Comparison of ENCODE assay signal across 10 cellular contexts in the genomic region with DNA sequence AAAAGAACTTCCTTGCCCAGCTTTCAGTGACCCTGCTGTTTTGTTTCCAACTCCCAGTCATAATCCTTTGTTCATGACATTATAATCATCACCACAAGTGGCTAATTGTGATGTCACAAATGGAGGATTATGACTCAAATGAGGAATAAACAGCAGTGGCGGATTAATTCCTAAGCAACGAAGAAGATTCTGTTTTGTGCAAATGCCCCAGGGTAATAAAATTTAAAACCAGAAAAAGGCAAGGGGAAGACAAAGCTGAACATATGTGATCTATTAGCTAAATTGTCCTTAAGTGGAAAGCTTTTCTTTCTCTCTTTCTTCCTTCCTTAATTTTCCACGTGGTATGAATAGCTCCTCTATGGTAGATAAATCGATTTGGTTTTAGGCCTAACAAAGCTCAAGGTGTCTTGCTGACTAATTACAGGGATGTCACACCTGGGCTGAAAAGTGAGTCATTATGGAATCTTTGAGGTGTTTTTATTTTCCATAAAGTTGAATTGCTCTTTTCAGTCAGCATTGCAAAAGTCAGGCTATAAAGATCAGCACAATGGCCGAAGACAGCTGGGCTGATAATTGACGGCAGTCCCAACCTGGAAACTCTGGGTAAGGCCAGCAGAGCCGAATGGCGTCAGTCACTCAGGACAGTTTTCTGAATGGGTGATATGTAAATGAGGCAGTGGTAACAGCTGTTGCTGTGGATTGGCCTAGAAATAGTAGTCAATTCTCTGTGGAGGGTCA.
DNase-seq lines count a peak whose midpoint lies in the region; ATAC-seq, FAIRE-seq and TF ChIP-seq lines count a peak whose summit lies in the region.
"Had no signal": no experiment of that assay in that cellular context is flagged by ENCODE, and none has a peak within 500 bp of the region (broad histone marks: within the 10 kb centered on the region; RNA-seq: fewer than 3 reads in every experiment).

No MANE protein-coding gene starts in this region.

- H3K4me3 ChIP-seq in HepG2 (replicated peaks in 1 of 3; ENCODE audit: insufficient read depth in 1 of 3, low read depth in 2 of 3, low read length in 3 of 3) (no peak overlapping the region), right lobe of liver (no peak overlapping the region)
- H3K4me3 ChIP-seq: SJSA1 had no signal

- no peak overlapping the region for H3K4me2 ChIP-seq in HepG2 (ENCODE audit: low read depth, low read length)

- POLR2A ChIA-PET in HepG2 (lab: Yijun Ruan, JAX), result no interaction called here

- TF ChIP-seq CTCF in HepG2 (CRISPR knock-in tag; IDR thresholded peaks at IDR 0.05) (no peak), right lobe of liver (IDR thresholded peaks at IDR 0.05) (no peak)

- H3K9me3 ChIP-seq in HepG2 (ENCODE audit: low read length) (no peaks in the 10 kb centered on the region), right lobe of liver (no peaks in the 10 kb centered on the region)
- H3K9me3 ChIP-seq: SJSA1 had no signal

- in situ Hi-C loops in HepG2 (cut with HindIII; ENCODE audit: extremely low pct_ligation_motif_present, low pct_unique_long_range_greater_than_20kb), result no loop called here

- 88% methylated on average over 8 of the region's 8 CpGs for WGBS in HepG2 (ENCODE audit: low lambda C conversion rate)
- WGBS in right lobe of liver (ENCODE audit: insufficient coverage, low coverage, low lambda C conversion rate, missing lambda C conversion rate), result 91% methylated on average over 8 of the region's 8 CpGs

- H3K79me2 ChIP-seq in HepG2 (ENCODE audit: insufficient read depth, low read length), result peaks cover 15% of the 10 kb centered on the region

- no TSS peak for BruUV-seq in HepG2 (replicated peaks; lab: Mats Ljungman, UMichigan)

- TF ChIP-seq EP300 in HepG2 (IDR thresholded peaks at IDR 0.05; ENCODE audit: low read depth in 2 of 2, low read length in 2 of 2) (no peak), HepG2 (CRISPR knock-in tag; IDR thresholded peaks at IDR 0.05; ENCODE audit: borderline replicate concordance) (no peak)

- H3K27ac ChIP-seq in HepG2 (ENCODE audit: extremely low read length, insufficient read depth, low read length) (no peak overlapping the region), right lobe of liver (no peak overlapping the region)
- H3K27ac ChIP-seq: SJSA1 had no signal

- H4K20me1 ChIP-seq in HepG2 (ENCODE audit: insufficient read depth, low read length), result no peaks in the 10 kb centered on the region

- CTCF ChIA-PET in HepG2 (lab: Yijun Ruan, JAX; ENCODE audit: low intra/inter-chr PET ratio, low total read pairs), result no interaction called here

- H3K27me3 ChIP-seq in HepG2 (ENCODE audit: control insufficient read depth in 1 of 2, insufficient read depth in 2 of 2, low read length in 2 of 2) (no peaks in the 10 kb centered on the region), right lobe of liver (no peaks in the 10 kb centered on the region)
- H3K27me3 ChIP-seq: SJSA1 had no signal

- TF ChIP-seq RAD21 in HepG2 (CRISPR knock-in tag; IDR thresholded peaks at IDR 0.05), result no peak

- TF ChIP-seq POLR2A in HepG2 (IDR thresholded peaks at IDR 0.05; ENCODE audit: insufficient read depth in 1 of 2, low read depth in 2 of 2, low read length in 2 of 2) (no peak), right lobe of liver (IDR thresholded peaks at IDR 0.05) (no peak)

- no peak overlapping the region for H3K9ac ChIP-seq in HepG2 (ENCODE audit: insufficient read depth, low read depth, low read length)

- no peak overlapping the region for H2AFZ ChIP-seq in HepG2 (ENCODE audit: low read length)

- no peaks in the 10 kb centered on the region; a peak in 1 of 5 replicates for H3K36me3 ChIP-seq in HepG2 (replicated peaks in 1 of 2; ENCODE audit: control insufficient read depth in 1 of 2, insufficient read depth in 2 of 2, low read length in 2 of 2)
- no peaks in the 10 kb centered on the region for H3K36me3 ChIP-seq in right lobe of liver
- H3K36me3 ChIP-seq: SJSA1 had no signal

- no peak for ATAC-seq in HepG2
- ATAC-seq in right lobe of liver, result no peak
- ATAC-seq in GM21717 (IDR thresholded peaks at IDR 0.05; ENCODE audit: unreplicated experiment), result no peak

- intact Hi-C loops in HepG2 (cut with micrococcal nuclease; ENCODE audit: unreplicated experiment) (no loop called here), right lobe of liver (cut with DNase I) (no loop called here)

- H3K4me1 ChIP-seq in HepG2 (ENCODE audit: insufficient read depth, low read length), result peaks cover 23% of the 10 kb centered on the region
- peaks cover 0 to 19% (median 0%) of the 10 kb centered on the region in 4 donors for H3K4me1 ChIP-seq in right lobe of liver

- DNase-seq in HepG2 (ENCODE audit: low spot score), result no peak
- no peak for DNase-seq in right lobe of liver
- peak; percentile 7 for DNase-seq in T1000 (lab: John Stamatoyannopoulos, UW)
- DNase-seq in iris pigment epithelial cell (ENCODE audit: low read depth), result peak; percentile 24
- DNase-seq in activated CD8-positive, alpha-beta memory T cell treated with anti-CD3 and anti-CD28 coated beads, Interleukin-2, amount 50 U/mL, for 48 hours, result no peak
- DNase-seq in stimulated activated CD4-positive, alpha-beta T cell treated with anti-CD3 and anti-CD28 coated beads, Interleukin-4, amount 100 ng/mL, for 24 hours, result no peak
- DNase-seq in NCI-H510A treated with DMSO at 0.1 percent for 48 hours (lab: John Stamatoyannopoulos, UW), result no peak
- DNase-seq: amygdala had no signal

- no peak for FAIRE-seq in HepG2 (lab: Jason Lieb, UNC)

TF ChIP-seq in HepG2, 621 proteins besides CTCF, POLR2A, EP300 and RAD21:
- TF ChIP-seq CREB1 (IDR thresholded peaks at IDR 0.05) (peak; percentile 63), CREB1 (CRISPR knock-in tag; IDR thresholded peaks at IDR 0.05) (no peak), TEAD2 (CRISPR knock-in tag; IDR thresholded peaks at IDR 0.05) (no peak)
TF ChIP-seq in HepG2: peak in this region for 1.

Comparison
In these comparisons a context has a peak if more than half of its experiments do, and no peak if none do; other contexts are left out.
1. DNase-seq: peak in T1000 (single experiment) and iris pigment epithelial cell (single experiment); none in HepG2 (single experiment), right lobe of liver (0 of 3), activated CD8-positive, alpha-beta memory T cell treated with anti-CD3 and anti-CD28 coated beads, Interleukin-2, amount 50 U/mL, for 48 hours (single experiment), stimulated activated CD4-positive, alpha-beta T cell treated with anti-CD3 and anti-CD28 coated beads, Interleukin-4, amount 100 ng/mL, for 24 hours (single experiment) and NCI-H510A treated with DMSO at 0.1 percent for 48 hours (single experiment).